ENCODE assay signal across 8 cellular contexts in genomic region chr19:32971012-32971595, GRCh38. TPM values are rescaled to one million over a fixed set of nuclear protein-coding genes. Genes with fewer than 3 reads are reported as not detected.
DNase-seq lines count a peak whose midpoint lies in the region; ATAC-seq, FAIRE-seq and TF ChIP-seq lines count a peak whose summit lies in the region.

No MANE protein-coding gene starts in this region.

- intact Hi-C loops in activated T-helper 1 cell treated with anti-CD3 and anti-CD28 coated beads, Interleukin-12 subunit alpha, Interleukin-12 subunit beta, Interleukin-2, Interleukin-4 antibody, amounts not matched to agents 30 ng/mL and 10 ng/mL and 1 ng/mL, durations not matched to agents 14 hours and 24 hours and 36 hours (cut with micrococcal nuclease), result loop anchor here (5.0 to 10.0 kb wide), 3 partner anchors 91 to 564 kb away; partner anchors contain the start of genes DPY19L3 and RHPN2

- H3K9me3 Mint-ChIP-seq in activated CD4-positive, alpha-beta T cell treated with anti-CD3 and anti-CD28 coated beads, Interleukin-2, amount 10 ng/mL, durations not matched to agents 7 days and 5 days, result no peaks in the 10 kb centered on the region
- H3K9me3 Mint-ChIP-seq in activated T-helper 1 cell treated with anti-CD3 and anti-CD28 coated beads, Interleukin-12 subunit alpha, Interleukin-12 subunit beta, Interleukin-2, Interleukin-4 antibody, amounts not matched to agents 30 ng/mL and 10 ng/mL and 1 ng/mL, durations not matched to agents 14 hours and 24 hours and 36 hours, result no peaks in the 10 kb centered on the region

- H3K27me3 ChIP-seq in keratinocyte (ENCODE audit: control insufficient read depth, extremely low read depth, insufficient read depth, low read length) (no peaks in the 10 kb centered on the region), thymus (ENCODE audit: control insufficient read depth, insufficient read depth) (no peaks in the 10 kb centered on the region)

- ATAC-seq in GM21423 (IDR thresholded peaks at IDR 0.05; ENCODE audit: unreplicated experiment), result no peak

- peak overlapping the region; percentile 77 for H3K4me2 ChIP-seq in keratinocyte (ENCODE audit: control insufficient read depth, extremely low read depth, insufficient read depth, low read depth, low read length)

- peak overlapping the region; percentile 100 for H3K4me3 Mint-ChIP-seq in activated CD4-positive, alpha-beta T cell treated with anti-CD3 and anti-CD28 coated beads, Interleukin-2, amount 10 ng/mL, durations not matched to agents 7 days and 5 days
- H3K4me3 Mint-ChIP-seq in activated T-helper 1 cell treated with anti-CD3 and anti-CD28 coated beads, Interleukin-12 subunit alpha, Interleukin-12 subunit beta, Interleukin-2, Interleukin-4 antibody, amounts not matched to agents 30 ng/mL and 10 ng/mL and 1 ng/mL, durations not matched to agents 14 hours and 24 hours and 36 hours, result peak overlapping the region; percentile 96

- dilution Hi-C loops in keratinocyte (cut with MboI; ENCODE audit: extremely low pct_ligation_motif_present, low sequenced_read_pairs), result no loop called here

- H3K36me3 Mint-ChIP-seq in activated CD4-positive, alpha-beta T cell treated with anti-CD3 and anti-CD28 coated beads, Interleukin-2, amount 10 ng/mL, durations not matched to agents 7 days and 5 days (ENCODE audit: low read depth), result peaks cover 6% of the 10 kb centered on the region
- peaks cover 5% of the 10 kb centered on the region for H3K36me3 Mint-ChIP-seq in activated T-helper 1 cell treated with anti-CD3 and anti-CD28 coated beads, Interleukin-12 subunit alpha, Interleukin-12 subunit beta, Interleukin-2, Interleukin-4 antibody, amounts not matched to agents 30 ng/mL and 10 ng/mL and 1 ng/mL, durations not matched to agents 14 hours and 24 hours and 36 hours (ENCODE audit: low read depth)

- CTCF ChIA-PET in activated CD4-positive, alpha-beta T cell treated with anti-CD3 and anti-CD28 coated beads, Interleukin-2, amount 10 ng/mL, durations not matched to agents 7 days and 5 days (lab: Charles Lee), result interaction anchor here (1.2 to 1.8 kb wide), 2 partner anchors 40 to 148 kb away, joined by 3 to 7 read pairs; no protein-coding TSS in a partner anchor

- no peak for TF ChIP-seq CTCF in keratinocyte (optimal IDR thresholded peaks at IDR 0.05 in 1 of 3, IDR thresholded peaks at IDR 0.05 in 1 of 3, conservative IDR thresholded peaks at IDR 0.05 in 1 of 3; ENCODE audit: extremely low read depth in 1 of 3, insufficient read depth in 2 of 3, low read length in 3 of 3)

- peak overlapping the region; percentile 89 for H3K27ac Mint-ChIP-seq in activated CD4-positive, alpha-beta T cell treated with anti-CD3 and anti-CD28 coated beads, Interleukin-2, amount 10 ng/mL, durations not matched to agents 7 days and 5 days
- H3K27ac Mint-ChIP-seq in activated T-helper 1 cell treated with anti-CD3 and anti-CD28 coated beads, Interleukin-12 subunit alpha, Interleukin-12 subunit beta, Interleukin-2, Interleukin-4 antibody, amounts not matched to agents 30 ng/mL and 10 ng/mL and 1 ng/mL, durations not matched to agents 14 hours and 24 hours and 36 hours, result peak overlapping the region; percentile 86

- DNase-seq in activated CD4-positive, alpha-beta T cell treated with anti-CD3 and anti-CD28 coated beads, Interleukin-2, amount 10 ng/mL, durations not matched to agents 7 days and 5 days, result no peak
- DNase-seq in activated CD4-positive, alpha-beta T cell treated with anti-CD3 and anti-CD28 coated beads, Interleukin-2, amount 50 U/mL, for 4 hours, result no peak
- DNase-seq in activated T-helper 1 cell treated with anti-CD3 and anti-CD28 coated beads, Interleukin-12 subunit alpha, Interleukin-12 subunit beta, Interleukin-2, Interleukin-4 antibody, amounts not matched to agents 30 ng/mL and 10 ng/mL and 1 ng/mL, durations not matched to agents 14 hours and 24 hours and 36 hours (ENCODE audit: low spot score), result no peak
- DNase-seq in keratinocyte (ENCODE audit: low read depth, low spot score), result no peak
- no peak for DNase-seq in cerebellar cortex (ENCODE audit: low spot score)
- no peak for DNase-seq in NCI-H1436 treated with DMSO at 0.1 percent for 48 hours (lab: John Stamatoyannopoulos, UW)

- no peaks in the 10 kb centered on the region for H4K20me1 ChIP-seq in keratinocyte (ENCODE audit: control insufficient read depth, extremely low read depth, insufficient read depth, low read length)

- 42% methylated on average over 21 of the region's 21 CpGs for WGBS in thymus

- no peak for FAIRE-seq in keratinocyte (lab: Jason Lieb, UNC)

- H3K9me1 ChIP-seq in keratinocyte (ENCODE audit: control insufficient read depth, extremely low read depth, insufficient read depth, low read length), result peaks cover 4% of the 10 kb centered on the region

- no peaks in the 10 kb centered on the region for H3K9me3 ChIP-seq in keratinocyte (ENCODE audit: control insufficient read depth, low read depth, low read length)
- H3K9me3 ChIP-seq in thymus (ENCODE audit: control insufficient read depth), result no peaks in the 10 kb centered on the region

- H3K27me3 Mint-ChIP-seq in activated CD4-positive, alpha-beta T cell treated with anti-CD3 and anti-CD28 coated beads, Interleukin-2, amount 10 ng/mL, durations not matched to agents 7 days and 5 days, result no peaks in the 10 kb centered on the region
- H3K27me3 Mint-ChIP-seq in activated T-helper 1 cell treated with anti-CD3 and anti-CD28 coated beads, Interleukin-12 subunit alpha, Interleukin-12 subunit beta, Interleukin-2, Interleukin-4 antibody, amounts not matched to agents 30 ng/mL and 10 ng/mL and 1 ng/mL, durations not matched to agents 14 hours and 24 hours and 36 hours (ENCODE audit: insufficient read depth), result no peaks in the 10 kb centered on the region

- peaks cover 4 to 8% of the 10 kb centered on the region in 2 experiments for H3K36me3 ChIP-seq in keratinocyte (ENCODE audit: control insufficient read depth in 2 of 2, extremely low read depth in 1 of 2, insufficient read depth in 2 of 2, low read length in 2 of 2)
- H3K36me3 ChIP-seq in thymus (ENCODE audit: control insufficient read depth, insufficient read depth), result peaks cover 12% of the 10 kb centered on the region

- H3K4me1 Mint-ChIP-seq in activated CD4-positive, alpha-beta T cell treated with anti-CD3 and anti-CD28 coated beads, Interleukin-2, amount 10 ng/mL, durations not matched to agents 7 days and 5 days, result peaks cover 33% of the 10 kb centered on the region
- H3K4me1 Mint-ChIP-seq in activated T-helper 1 cell treated with anti-CD3 and anti-CD28 coated beads, Interleukin-12 subunit alpha, Interleukin-12 subunit beta, Interleukin-2, Interleukin-4 antibody, amounts not matched to agents 30 ng/mL and 10 ng/mL and 1 ng/mL, durations not matched to agents 14 hours and 24 hours and 36 hours (ENCODE audit: low read depth), result peaks cover 11% of the 10 kb centered on the region

- peak overlapping the region; percentile 67 for H2AFZ ChIP-seq in keratinocyte (ENCODE audit: control insufficient read depth, low read length)

- H3K9ac ChIP-seq in keratinocyte (ENCODE audit: control insufficient read depth, extremely low read depth, insufficient read depth, low read length), result peak overlapping the region; percentile 65

- POLR2A ChIA-PET in activated CD4-positive, alpha-beta T cell treated with anti-CD3 and anti-CD28 coated beads, Interleukin-2, amount 10 ng/mL, durations not matched to agents 7 days and 5 days (lab: Charles Lee), result no interaction called here

- H3K79me2 ChIP-seq in keratinocyte (ENCODE audit: control insufficient read depth, insufficient read depth, low read length), result peaks cover 37% of the 10 kb centered on the region

- H3K27ac ChIP-seq in keratinocyte (ENCODE audit: control insufficient read depth, insufficient read depth, low read length) (peak overlapping the region; percentile 24), thymus (ENCODE audit: low read depth) (no peak overlapping the region)

- H3K4me3 ChIP-seq in keratinocyte (ENCODE audit: control insufficient read depth in 2 of 3, extremely low read depth in 1 of 3, insufficient read depth in 2 of 3, low read depth in 1 of 3, low read length in 3 of 3) (peak overlapping the region; percentile 68 to 93 (median 87)), thymus (ENCODE audit: low read length) (peak overlapping the region; percentile 56)

- H3K4me1 ChIP-seq in keratinocyte (ENCODE audit: control insufficient read depth, extremely low read depth, insufficient read depth, low read length) (no peaks in the 10 kb centered on the region), thymus (ENCODE audit: control insufficient read depth, insufficient read depth, low read length) (peaks cover 10% of the 10 kb centered on the region)

RNA-seq across cellular contexts. Expression of gene CEP89, which starts 0.7 kb away (rescaled TPM):
- 10 to 100 TPM; 18.7 to 25.9 TPM for total RNA-seq in activated CD4-positive, alpha-beta T cell treated with anti-CD3 and anti-CD28 coated beads, Interleukin-2, amount 10 ng/mL, durations not matched to agents 7 days and 5 days
- 15.5 and 17.2 TPM in 2 replicates for total RNA-seq in activated T-helper 1 cell treated with anti-CD3 and anti-CD28 coated beads, Interleukin-12 subunit alpha, Interleukin-12 subunit beta, Interleukin-2, Interleukin-4 antibody, amounts not matched to agents 30 ng/mL and 10 ng/mL and 1 ng/mL, durations not matched to agents 14 hours and 24 hours and 36 hours
- polyA plus RNA-seq in keratinocyte (11.2 to 16.1 TPM (median 13.2 TPM) in 3 replicates), thymus (12.5 TPM)
- 15.2 TPM for polyA plus RNA-seq in keratinocyte (2011; ENCODE audit: low read depth)
- polyA plus RNA-seq in keratinocyte (2011; cell fraction: cytosol; rRNA removed), result 12.6 and 13.3 TPM in 2 replicates
- 28.4 and 37.3 TPM in 2 replicates for polyA plus RNA-seq in keratinocyte (2011; cell fraction: nucleus; rRNA removed)
- 10.3 and 16.7 TPM in 2 replicates for polyA plus RNA-seq in keratinocyte (2012; ENCODE audit: low replicate concordance)
- 22.1 to 30.9 TPM (median 22.5 TPM) in 3 replicates for polyA minus RNA-seq in keratinocyte
- 7.3 TPM for polyA minus RNA-seq in keratinocyte (2011; cell fraction: cytosol; rRNA and poly(A)+ RNA removed)
- polyA minus RNA-seq in keratinocyte (2011; cell fraction: nucleus; rRNA and poly(A)+ RNA removed), result 7.5 and 13.0 TPM in 2 replicates

RNA-seq across cellular contexts. Expression of gene FAAP24, which starts 0.9 kb away (rescaled TPM):
- 1 to 10 TPM; 7.3 to 8.3 TPM for total RNA-seq in activated CD4-positive, alpha-beta T cell treated with anti-CD3 and anti-CD28 coated beads, Interleukin-2, amount 10 ng/mL, durations not matched to agents 7 days and 5 days
- total RNA-seq in activated T-helper 1 cell treated with anti-CD3 and anti-CD28 coated beads, Interleukin-12 subunit alpha, Interleukin-12 subunit beta, Interleukin-2, Interleukin-4 antibody, amounts not matched to agents 30 ng/mL and 10 ng/mL and 1 ng/mL, durations not matched to agents 14 hours and 24 hours and 36 hours, result 10.7 and 11.2 TPM in 2 replicates
- 2.9 to 5.0 TPM (median 3.3 TPM) in 3 replicates for polyA plus RNA-seq in keratinocyte
- polyA plus RNA-seq in keratinocyte (2011; ENCODE audit: low read depth), result 3.1 TPM
- polyA plus RNA-seq in keratinocyte (2011; cell fraction: cytosol; rRNA removed), result 3.3 and 4.3 TPM in 2 replicates
- polyA plus RNA-seq in keratinocyte (2011; cell fraction: nucleus; rRNA removed), result 1.1 and 1.8 TPM in 2 replicates
- polyA plus RNA-seq in keratinocyte (2012; ENCODE audit: low replicate concordance), result 1.7 and 3.8 TPM in 2 replicates
- 0.75 to 2.4 TPM (median 1.6 TPM) in 3 replicates for polyA minus RNA-seq in keratinocyte
- 5.9 TPM for polyA minus RNA-seq in keratinocyte (2011; cell fraction: cytosol; rRNA and poly(A)+ RNA removed)
- 0.32 and 2.6 TPM in 2 replicates for polyA minus RNA-seq in keratinocyte (2011; cell fraction: nucleus; rRNA and poly(A)+ RNA removed)
- 1.6 TPM for polyA plus RNA-seq in thymus
